ENCODE assay signal across 8 cellular contexts in genomic region chr7:23473848-23474097, GRCh38. TPM values are rescaled to one million over a fixed set of nuclear protein-coding genes. Genes with fewer than 3 reads are reported as not detected.
DNase-seq lines count a peak whose midpoint lies in the region; ATAC-seq and TF ChIP-seq lines count a peak whose summit lies in the region.

No MANE protein-coding gene starts in this region.

- peaks cover 47% of the 10 kb centered on the region for H3K4me1 ChIP-seq in CD8-positive, alpha-beta memory T cell (ENCODE audit: insufficient read depth, low read length)
- peaks cover 22 to 34% of the 10 kb centered on the region in 2 experiments for H3K4me1 ChIP-seq in HCT116 (ENCODE audit: control insufficient read depth in 1 of 2, insufficient read depth in 2 of 2, low read length in 2 of 2)
- peaks cover 4 to 37% of the 10 kb centered on the region in 2 experiments; a peak in 3 of 4 replicates for H3K4me1 ChIP-seq in SK-N-SH (ENCODE audit: control insufficient read depth in 1 of 2, insufficient read depth in 2 of 2, low read depth in 1 of 2, low read length in 1 of 2)

- peak overlapping the region; percentile 70 for H3K27ac ChIP-seq in CD8-positive, alpha-beta memory T cell (ENCODE audit: low read depth, low read length)
- H3K27ac ChIP-seq in HCT116 (ENCODE audit: low read depth, low read length) (peak overlapping the region; percentile 97), SK-N-SH (ENCODE audit: low read depth in 2 of 2, low read length in 1 of 2) (peak overlapping the region; percentile 93 to 96)

- intact Hi-C loops in HCT116 (cut with micrococcal nuclease), result no loop called here

- no peak overlapping the region for H2AFZ ChIP-seq in HCT116 (ENCODE audit: low read depth, low read length, poor library complexity, severe bottlenecking)
- peak overlapping the region; percentile 90 for H2AFZ ChIP-seq in SK-N-SH (ENCODE audit: low read depth)

- CTCF ChIA-PET in CD8-positive, alpha-beta memory T cell (lab: Charles Lee), result no interaction called here
- CTCF ChIA-PET in HCT116 (lab: Charles Lee) (no interaction called here), SK-N-SH (lab: Yijun Ruan, JAX) (interaction anchor here (1.1 to 2.2 kb wide), 8 partner anchors 10 to 262 kb away, joined by 3 to 12 read pairs (median 6); no protein-coding TSS in a partner anchor)

- H3F3A ChIP-seq in SK-N-SH (replicated peaks; ENCODE audit: insufficient read depth), result peaks cover 44% of the 10 kb centered on the region

- RAD21 ChIA-PET in HCT116 (lab: Charles Lee; ENCODE audit: low non-redundant PET in 1 of 2, low total read pairs in 2 of 2, uncharacterized antibody in 2 of 2, unreplicated experiment in 2 of 2), result no interaction called here

- peak; percentile 43 for ATAC-seq in HCT116
- no peak for ATAC-seq in left lobe of liver

- H4K20me1 ChIP-seq in HCT116 (ENCODE audit: insufficient read depth), result peaks cover 4% of the 10 kb centered on the region; the same call in 1 of the 2 replicates
- no peaks in the 10 kb centered on the region for H4K20me1 ChIP-seq in SK-N-SH (ENCODE audit: insufficient read depth)

- no peak for DNase-seq in CD8-positive, alpha-beta memory T cell
- DNase-seq in HCT116 (ENCODE audit: low read depth, low spot score) (no peak), SK-N-SH (no peak), left lobe of liver (ENCODE audit: low spot score) (no peak), H4 (ENCODE audit: low spot score) (no peak), OCI-M1 (lab: John Stamatoyannopoulos, UW) (no peak), RPMI8226 (no peak)

- H3K27ac Mint-ChIP-seq in CD8-positive, alpha-beta memory T cell, result peak overlapping the region in 1 of 8 donors; percentile 42

- TF ChIP-seq CTCF in HCT116 (IDR thresholded peaks at IDR 0.05 in 2 of 3, conservative IDR thresholded peaks at IDR 0.05 in 1 of 3; ENCODE audit: borderline replicate concordance in 1 of 3, insufficient read depth in 1 of 3, low read depth in 2 of 3, low read length in 2 of 3), result no peak
- no peak for TF ChIP-seq CTCF in SK-N-SH (IDR thresholded peaks at IDR 0.05)

- H3K4me3 Mint-ChIP-seq in CD8-positive, alpha-beta memory T cell, result peak overlapping the region in 1 of 7 donors; percentile 59

- no peaks in the 10 kb centered on the region for H3K9me3 ChIP-seq in CD8-positive, alpha-beta memory T cell (ENCODE audit: low read length)
- H3K9me3 ChIP-seq in HCT116 (ENCODE audit: control insufficient read depth in 1 of 2, insufficient read depth in 1 of 2, low read depth in 1 of 2, low read length in 2 of 2) (no peaks in the 10 kb centered on the region), SK-N-SH (no peaks in the 10 kb centered on the region), iPS-18c (ENCODE audit: control insufficient read depth, insufficient read depth, low read length) (no peaks in the 10 kb centered on the region)

- H3K4me2 ChIP-seq in HCT116 (ENCODE audit: low read length) (peak overlapping the region; percentile 93), SK-N-SH (peak overlapping the region; percentile 94)

- no peaks in the 10 kb centered on the region for H3K36me3 Mint-ChIP-seq in CD8-positive, alpha-beta memory T cell

- TF ChIP-seq RAD21 in HCT116 (IDR thresholded peaks at IDR 0.05; ENCODE audit: low read depth), result no peak
- TF ChIP-seq RAD21 in SK-N-SH (IDR thresholded peaks at IDR 0.05; ENCODE audit: low read length), result no peak

- H3K27me3 ChIP-seq in CD8-positive, alpha-beta memory T cell (ENCODE audit: insufficient read depth, low read length, poor library complexity, severe bottlenecking), result peaks cover 87% of the 10 kb centered on the region
- peaks cover 37% of the 10 kb centered on the region for H3K27me3 ChIP-seq in HCT116 (ENCODE audit: insufficient read depth, low read length)
- H3K27me3 ChIP-seq in SK-N-SH (ENCODE audit: insufficient read depth), result no peaks in the 10 kb centered on the region

- 0% methylated on average over 22 of the region's 24 CpGs for WGBS in SK-N-SH (ENCODE audit: low lambda C conversion rate)

- TF ChIP-seq POLR2A in HCT116 (IDR thresholded peaks at IDR 0.05; ENCODE audit: borderline replicate concordance, extremely low read depth, insufficient read depth, insufficient read length), result no peak

- no TSS peak for BruUV-seq in HCT116 (replicated peaks; lab: Mats Ljungman, UMichigan)

- H3K79me2 ChIP-seq in HCT116 (ENCODE audit: insufficient read depth, low read length), result peaks cover 35% of the 10 kb centered on the region
- H3K79me2 ChIP-seq in SK-N-SH (ENCODE audit: insufficient read depth), result peaks cover 64% of the 10 kb centered on the region

- H3K9me2 ChIP-seq in HCT116 (ENCODE audit: insufficient read depth) (no peaks in the 10 kb centered on the region), SK-N-SH (no peaks in the 10 kb centered on the region; the same call in 1 of the 2 replicates)

- H3K27me3 Mint-ChIP-seq in CD8-positive, alpha-beta memory T cell, result peaks cover 70% of the 10 kb centered on the region in 2 donors

- POLR2A ChIA-PET in CD8-positive, alpha-beta memory T cell (lab: Charles Lee), result interaction anchor here (1.0 kb wide), 1 partner anchor 57 kb away, joined by 3 read pairs; no protein-coding TSS in a partner anchor
- POLR2A ChIA-PET in HCT116 (lab: Charles Lee) (no interaction called here), SK-N-SH (lab: Yijun Ruan, JAX) (interaction anchor here (1.9 kb wide), 1 partner anchor 57 kb away, joined by 6 read pairs; no protein-coding TSS in a partner anchor)

- no peak overlapping the region for H3K4me3 ChIP-seq in CD8-positive, alpha-beta memory T cell (ENCODE audit: low read length)
- H3K4me3 ChIP-seq in HCT116 (replicated peaks in 1 of 2; ENCODE audit: low read depth in 1 of 2, low read length in 2 of 2) (peak overlapping the region; percentile 56 to 77), SK-N-SH (ENCODE audit: low read depth in 2 of 2, low read length in 1 of 2) (peak overlapping the region; percentile 88 to 89), iPS-18c (ENCODE audit: insufficient read depth, low read depth, low read length) (peak overlapping the region; percentile 78)

- peaks cover 24 to 31% (median 25%) of the 10 kb centered on the region in 3 donors for H3K4me1 Mint-ChIP-seq in CD8-positive, alpha-beta memory T cell

- peaks cover 10 to 25% (median 21%) of the 10 kb centered on the region in 5 donors for H3K9me3 Mint-ChIP-seq in CD8-positive, alpha-beta memory T cell

- H3K9ac ChIP-seq in HCT116 (ENCODE audit: low read length), result peak overlapping the region; percentile 92
- peak overlapping the region; percentile 91 for H3K9ac ChIP-seq in SK-N-SH

- TF ChIP-seq EP300 in SK-N-SH (IDR thresholded peaks at IDR 0.05; ENCODE audit: borderline replicate concordance in 1 of 2, low read depth in 1 of 2, low read length in 1 of 2), result no peak

- no peaks in the 10 kb centered on the region for H3K36me3 ChIP-seq in CD8-positive, alpha-beta memory T cell (ENCODE audit: insufficient read depth, low read length)
- no peaks in the 10 kb centered on the region for H3K36me3 ChIP-seq in HCT116 (ENCODE audit: control insufficient read depth in 1 of 2, insufficient read depth in 2 of 2, low read length in 2 of 2)
- H3K36me3 ChIP-seq in SK-N-SH (replicated peaks in 1 of 2; ENCODE audit: control insufficient read depth in 1 of 2, insufficient read depth in 2 of 2, low read length in 1 of 2), result no peaks in the 10 kb centered on the region

TF ChIP-seq in HCT116, 20 proteins besides CTCF, POLR2A, EP300 and RAD21:
- TF ChIP-seq SP1 (IDR thresholded peaks at IDR 0.05; ENCODE audit: low read depth), result no peak
- peak; percentile 77; the same call in 1 of the 2 replicates for TF ChIP-seq ZFX (IDR thresholded peaks at IDR 0.05)

TF ChIP-seq in SK-N-SH, 30 proteins besides CTCF, POLR2A, EP300 and RAD21:
- no peak for TF ChIP-seq RCOR1 (IDR thresholded peaks at IDR 0.05; ENCODE audit: low read length)
- TF ChIP-seq TEAD4 (IDR thresholded peaks at IDR 0.05; ENCODE audit: borderline replicate concordance, insufficient read depth), result 0 out of 2 replicates have a peak, but pooled peaks have one; percentile 12
- TF ChIP-seq SMC3 (IDR thresholded peaks at IDR 0.05; ENCODE audit: low read depth, low read length), result 0 out of 2 replicates have a peak, but pooled peaks have one; percentile 8
- no peak for TF ChIP-seq FOSL2 (IDR thresholded peaks at IDR 0.05; ENCODE audit: borderline replicate concordance, low read depth)
- TF ChIP-seq YY1 (IDR thresholded peaks at IDR 0.05; ENCODE audit: low read depth), result 0 out of 2 replicates have a peak, but pooled peaks have one; percentile 40

RNA-seq across cellular contexts. Expression of gene IGF2BP3, which starts 3.5 kb away (rescaled TPM):
- under 1 TPM; 0.04 to 0.13 TPM for total RNA-seq in CD8-positive, alpha-beta memory T cell
- 0.15 TPM for polyA plus RNA-seq in CD8-positive, alpha-beta memory T cell
- total RNA-seq in HCT116 (2021; ENCODE audit: unreplicated experiment) (79.1 TPM), left lobe of liver (0.78 TPM)
- 21.3 and 43.7 TPM in 2 replicates for polyA plus RNA-seq in HCT116 (2012)
- 34.4 and 46.5 TPM in 2 replicates for polyA plus RNA-seq in SK-N-SH (2012; rRNA removed)
- 36.8 and 46.3 TPM in 2 replicates for polyA plus RNA-seq in SK-N-SH (2012; cell fraction: cytosol; rRNA removed)
- 99.6 and 114 TPM in 2 replicates for polyA plus RNA-seq in SK-N-SH (2012; cell fraction: nucleus; rRNA removed)
- 68.8 and 110 TPM in 2 replicates for total RNA-seq in H4 (2014; rRNA removed; shearing (Covaris generic))

RNA-seq across cellular contexts. Expression of gene TRA2A, which starts 58.0 kb away (rescaled TPM):
- total RNA-seq in CD8-positive, alpha-beta memory T cell, result 10 to 100 TPM; 82.5 to 87.6 TPM
- 37.1 TPM for polyA plus RNA-seq in CD8-positive, alpha-beta memory T cell
- total RNA-seq in HCT116 (2021; ENCODE audit: unreplicated experiment) (122 TPM), left lobe of liver (28.4 TPM)
- polyA plus RNA-seq in HCT116 (2012), result 54.6 and 76.3 TPM in 2 replicates
- polyA plus RNA-seq in SK-N-SH (2012; rRNA removed), result 62.1 and 84.6 TPM in 2 replicates
- 56.4 and 65.5 TPM in 2 replicates for polyA plus RNA-seq in SK-N-SH (2012; cell fraction: cytosol; rRNA removed)
- polyA plus RNA-seq in SK-N-SH (2012; cell fraction: nucleus; rRNA removed), result 74.5 and 151 TPM in 2 replicates
- 21.2 and 27.7 TPM in 2 replicates for total RNA-seq in H4 (2014; rRNA removed; shearing (Covaris generic))

Comparison
In these comparisons a context has a peak if more than half of its experiments do, and no peak if none do; other contexts are left out.
1. RNA of gene IGF2BP3, which starts 3.5 kb away (total RNA-seq): 68.8 to 110 TPM in H4 and 79.1 TPM in HCT116 (single experiment); 0.78 TPM in left lobe of liver (single experiment) and 0.04 to 0.13 TPM in CD8-positive, alpha-beta memory T cell; every median in the first group is over 10 times any median in the second.
2. Peak in every context shown above with its lines, with median percentiles within 50 percentile points of each other: H3K27ac ChIP-seq.